Comparison of ENCODE assay signal across 8 cellular contexts in the genomic region with DNA sequence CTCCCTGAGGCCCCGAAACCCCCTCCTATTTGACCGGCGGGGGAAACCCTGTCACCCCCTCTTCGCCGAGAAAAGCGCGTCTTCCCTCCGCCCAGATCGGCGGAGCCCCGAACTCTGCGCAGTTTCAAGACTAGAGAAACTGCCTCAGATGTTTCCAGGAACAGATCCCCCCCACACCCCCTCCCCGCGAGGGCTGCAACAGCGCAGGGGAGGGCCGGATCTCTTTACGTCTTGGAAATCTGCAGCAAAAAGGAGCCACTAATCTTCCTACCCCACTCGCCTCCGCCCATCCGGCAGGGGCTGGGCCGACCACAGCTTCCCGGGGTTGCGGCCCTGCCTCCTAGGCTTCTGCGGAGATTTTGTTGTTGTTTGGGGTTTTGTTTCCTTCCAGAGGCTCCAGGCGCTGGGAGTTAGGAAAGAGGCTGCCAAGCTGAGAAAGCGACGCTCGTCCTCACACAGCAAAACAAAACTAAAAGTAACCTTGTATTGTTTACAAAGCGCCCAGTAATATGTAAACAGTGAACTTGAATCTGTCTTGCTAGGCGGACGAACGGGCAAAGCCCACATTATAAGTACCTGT. TPM values are rescaled to one million over a fixed set of nuclear protein-coding genes. Genes with fewer than 3 reads are reported as not detected.
DNase-seq lines count a peak whose midpoint lies in the region; ATAC-seq, FAIRE-seq and TF ChIP-seq lines count a peak whose summit lies in the region.

No MANE protein-coding gene starts in this region.

- no peaks in the 10 kb centered on the region for H3K9me2 ChIP-seq in Karpas-422 (replicated peaks; ENCODE audit: insufficient read depth, low read length)

- H3K9me3 ChIP-seq in Karpas-422 (ENCODE audit: low read length) = no peaks in the 10 kb centered on the region

- DNase-seq in GM18507 (ENCODE audit: extremely low spot score, insufficient read length, low read depth) = no peak
- peak in 32 of 34 experiments; percentile 18 to 63 (median 42) for DNase-seq in T-cell
- no peak for DNase-seq in astrocyte of the spinal cord (ENCODE audit: low read depth, low spot score)
- DNase-seq in left kidney (ENCODE audit: low read depth, low spot score) = peak; percentile 87
- DNase-seq in stimulated activated CD4-positive, alpha-beta T cell treated with anti-CD3 and anti-CD28 coated beads, TNF-alpha, amount 100 ng/mL, for 48 hours (ENCODE audit: low read depth in 3 of 3) = peak; percentile 30 to 56 (median 52)
- no peak for DNase-seq in Karpas-422

- H3K36me3 ChIP-seq in Karpas-422 (ENCODE audit: insufficient read depth, low read length) = no peaks in the 10 kb centered on the region

- ATAC-seq in HG03066 (IDR thresholded peaks at IDR 0.05; ENCODE audit: low read depth, unreplicated experiment) (peak; percentile 63), T-cell (replicated peaks in 1 of 4) (peak; percentile 70 to 85 (median 78)), HG02970 (IDR thresholded peaks at IDR 0.05; ENCODE audit: low FRiP score, unreplicated experiment) (no peak)

- H3K27me3 ChIP-seq in Karpas-422 (ENCODE audit: low read length) = no peaks in the 10 kb centered on the region

- FAIRE-seq in GM18507 (lab: Jason Lieb, UNC) = peak; percentile 50

- peaks cover 80 to 92% of the 10 kb centered on the region in 2 donors for H3K27me3 Mint-ChIP-seq in T-cell

- peaks cover 4 to 14% (median 5%) of the 10 kb centered on the region in 3 donors for H3K9me3 Mint-ChIP-seq in T-cell

- no peaks in the 10 kb centered on the region for H4K20me1 ChIP-seq in Karpas-422 (ENCODE audit: insufficient read depth, low read depth, low read length)

- H3K79me2 ChIP-seq in Karpas-422 (ENCODE audit: low read length) = no peaks in the 10 kb centered on the region

- H3K4me2 ChIP-seq in Karpas-422 (ENCODE audit: low read depth, low read length, poor library complexity, severe bottlenecking) = no peak overlapping the region

- H3K4me1 ChIP-seq in Karpas-422 (ENCODE audit: low read length) = no peaks in the 10 kb centered on the region

- H3K27ac Mint-ChIP-seq in T-cell = peak overlapping the region; percentile 34 to 66

- H3K4me1 Mint-ChIP-seq in T-cell = peaks cover 29 to 42% (median 41%) of the 10 kb centered on the region in 3 donors

- in situ Hi-C loops in astrocyte of the spinal cord (cut with HindIII; ENCODE audit: low sequenced_read_pairs) = no loop called here

- H3K27ac ChIP-seq in Karpas-422 (ENCODE audit: low read length) = no peak overlapping the region

- no peak overlapping the region for H2AFZ ChIP-seq in Karpas-422 (ENCODE audit: low read length)

- peak overlapping the region; percentile 84 to 98 (median 87) for H3K4me3 Mint-ChIP-seq in T-cell

- CTCF ChIA-PET in T-cell (lab: Charles Lee) = interaction anchor here (0.6 to 1.0 kb wide), 4 partner anchors 30 to 284 kb away, joined by 3 to 4 read pairs (median 3); no protein-coding TSS in a partner anchor

- no peak overlapping the region for H3K9ac ChIP-seq in Karpas-422 (ENCODE audit: low read length)

- peaks cover 9% of the 10 kb centered on the region for H3K36me3 Mint-ChIP-seq in T-cell

- POLR2A ChIA-PET in T-cell (lab: Charles Lee) = interaction anchor here (0.6 kb wide), 6 partner anchors 12 to 285 kb away, joined by 3 to 5 read pairs (median 4); no protein-coding TSS in a partner anchor

- H3K4me3 ChIP-seq in astrocyte of the spinal cord (ENCODE audit: low read depth, low read length) (peak overlapping the region; percentile 41), Karpas-422 (ENCODE audit: low read length) (no peak overlapping the region)

- TF ChIP-seq CTCF in astrocyte of the spinal cord (IDR thresholded peaks at IDR 0.05; ENCODE audit: low read depth, low read length) = no peak

RNA-seq across cellular contexts. Expression of a gene that starts 2.2 kb away (rescaled TPM):
- under 1 TPM in 3 of 5 donors, not detected in 2; 0.13 to 0.19 (median 0.15) TPM for total RNA-seq in T-cell
- total RNA-seq in Karpas-422 (2014; rRNA removed; shearing (Covaris generic); ENCODE audit: low replicate concordance) = not detected in 2 replicates

Comparison
In these comparisons a context has a peak if more than half of its experiments do, and no peak if none do; other contexts are left out.
1. DNase-seq: peak in T-cell (32 of 34), left kidney (single experiment) and stimulated activated CD4-positive, alpha-beta T cell treated with anti-CD3 and anti-CD28 coated beads, TNF-alpha, amount 100 ng/mL, for 48 hours (3 of 3); none in GM18507 (single experiment), astrocyte of the spinal cord (single experiment) and Karpas-422 (single experiment).